ENCODE assay signal across 8 cellular contexts in the genomic region with DNA sequence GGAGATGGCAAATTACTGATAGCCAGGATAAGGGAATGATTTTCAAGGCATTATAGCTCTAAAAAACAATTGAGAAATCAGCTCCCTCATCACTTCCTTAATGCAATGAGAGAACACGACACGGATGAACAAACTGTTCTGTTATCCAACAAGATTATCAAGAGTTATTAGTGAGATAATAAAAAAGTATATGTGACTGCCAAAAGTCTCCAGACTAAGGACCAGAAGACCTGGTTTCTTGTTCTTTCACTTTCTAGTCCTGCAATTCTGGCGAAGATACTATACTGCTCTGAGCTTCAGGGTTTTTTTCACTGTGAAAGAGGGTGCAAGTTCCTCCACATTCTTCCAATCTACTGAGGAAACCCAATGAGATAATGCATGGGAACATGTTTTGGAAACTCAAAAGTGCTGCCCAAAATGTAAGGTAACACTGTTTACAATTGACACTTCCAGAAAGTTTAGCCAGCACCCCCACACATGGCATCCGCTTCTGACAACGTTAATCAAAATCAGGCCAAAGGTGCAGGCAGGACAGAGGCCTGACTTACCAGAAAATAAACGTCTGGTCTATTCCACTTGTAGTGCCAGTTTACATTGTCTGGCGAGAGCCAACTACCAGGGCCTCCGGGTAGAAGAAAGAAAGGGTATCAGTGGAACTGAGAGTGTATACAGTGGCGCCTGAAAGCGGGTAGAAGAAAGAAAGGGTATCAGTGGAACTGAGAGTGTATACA. TPM values are rescaled to one million over a fixed set of nuclear protein-coding genes. Genes with fewer than 3 reads are reported as not detected.
A peak's percentile ranks its signal among the peaks of the same experiment; 100 is the strongest.
DNase-seq lines count a peak whose midpoint lies in the region; ATAC-seq and TF ChIP-seq lines count a peak whose summit lies in the region.

No MANE protein-coding gene starts in this region.

- peak; percentile 21 for ATAC-seq in left lobe of liver
- no peak for ATAC-seq in thoracic aorta (ENCODE audit: insufficient number of reproducible peaks, low FRiP score, low read depth)
- ATAC-seq in HG03354 (IDR thresholded peaks at IDR 0.05; ENCODE audit: poor library complexity, severe bottlenecking, unreplicated experiment): no peak

- H3K9me3 ChIP-seq in thoracic aorta: no peaks in the 10 kb centered on the region

- H3K27me3 ChIP-seq in thoracic aorta (replicated peaks; ENCODE audit: insufficient read depth): no peaks in the 10 kb centered on the region

- no peaks in the 10 kb centered on the region for H3K9me3 Mint-ChIP-seq in activated CD4-positive, alpha-beta T cell treated with anti-CD3 and anti-CD28 coated beads, Interleukin-2, amount 10 ng/mL, durations not matched to agents 24 days and 14 days
- no peaks in the 10 kb centered on the region for H3K9me3 Mint-ChIP-seq in activated T-helper 1 cell treated with anti-CD3 and anti-CD28 coated beads, Interleukin-12 subunit alpha, Interleukin-12 subunit beta, Interleukin-2, Interleukin-4 antibody, amounts not matched to agents 30 ng/mL and 10 ng/mL and 1 ng/mL, durations not matched to agents 14 hours and 24 hours and 36 hours

- no peaks in the 10 kb centered on the region for H3K36me3 ChIP-seq in thoracic aorta

- H3K4me1 ChIP-seq in thoracic aorta (ENCODE audit: control insufficient read depth in 1 of 2, low read depth in 2 of 2): peaks cover 0 to 20% of the 10 kb centered on the region in 2 donors

- intact Hi-C loops in activated CD4-positive, alpha-beta T cell treated with anti-CD3 and anti-CD28 coated beads, Interleukin-2, amount 10 ng/mL, durations not matched to agents 24 days and 14 days (cut with micrococcal nuclease): loop anchor here (1.0 kb wide), 1 partner anchor 22 kb away; no protein-coding TSS in a partner anchor
- intact Hi-C loops in activated T-helper 1 cell treated with anti-CD3 and anti-CD28 coated beads, Interleukin-12 subunit alpha, Interleukin-12 subunit beta, Interleukin-2, Interleukin-4 antibody, amounts not matched to agents 30 ng/mL and 10 ng/mL and 1 ng/mL, durations not matched to agents 14 hours and 24 hours and 36 hours (cut with micrococcal nuclease): loop anchor here (2.0 kb wide), 1 partner anchor 16 kb away; no protein-coding TSS in a partner anchor

- peaks cover 26% of the 10 kb centered on the region for H3K36me3 Mint-ChIP-seq in activated CD4-positive, alpha-beta T cell treated with anti-CD3 and anti-CD28 coated beads, Interleukin-2, amount 10 ng/mL, durations not matched to agents 24 days and 14 days (ENCODE audit: low read depth)
- H3K36me3 Mint-ChIP-seq in activated T-helper 1 cell treated with anti-CD3 and anti-CD28 coated beads, Interleukin-12 subunit alpha, Interleukin-12 subunit beta, Interleukin-2, Interleukin-4 antibody, amounts not matched to agents 30 ng/mL and 10 ng/mL and 1 ng/mL, durations not matched to agents 14 hours and 24 hours and 36 hours (ENCODE audit: low read depth): peaks cover 21% of the 10 kb centered on the region

- H3K4me1 Mint-ChIP-seq in activated CD4-positive, alpha-beta T cell treated with anti-CD3 and anti-CD28 coated beads, Interleukin-2, amount 10 ng/mL, durations not matched to agents 24 days and 14 days: peaks cover 26% of the 10 kb centered on the region
- H3K4me1 Mint-ChIP-seq in activated T-helper 1 cell treated with anti-CD3 and anti-CD28 coated beads, Interleukin-12 subunit alpha, Interleukin-12 subunit beta, Interleukin-2, Interleukin-4 antibody, amounts not matched to agents 30 ng/mL and 10 ng/mL and 1 ng/mL, durations not matched to agents 14 hours and 24 hours and 36 hours (ENCODE audit: low read depth): peaks cover 36% of the 10 kb centered on the region

- DNase-seq in activated CD4-positive, alpha-beta T cell treated with anti-CD3 and anti-CD28 coated beads, Interleukin-2, amount 10 ng/mL, durations not matched to agents 24 days and 14 days: peak; percentile 68
- no peak for DNase-seq in activated CD4-positive, alpha-beta T cell treated with anti-CD3 and anti-CD28 coated beads, Interleukin-2, amount 50 U/mL, for 1 hour
- DNase-seq in activated T-helper 1 cell treated with anti-CD3 and anti-CD28 coated beads, Interleukin-12 subunit alpha, Interleukin-12 subunit beta, Interleukin-2, Interleukin-4 antibody, amounts not matched to agents 30 ng/mL and 10 ng/mL and 1 ng/mL, durations not matched to agents 14 hours and 24 hours and 36 hours (ENCODE audit: low spot score): no peak
- no peak for DNase-seq in left lobe of liver (ENCODE audit: low spot score)
- no peak for DNase-seq in thoracic aorta (ENCODE audit: low spot score)
- no peak for DNase-seq in HT-29 (ENCODE audit: low spot score)
- DNase-seq in stimulated activated CD4-positive, alpha-beta T cell treated with anti-CD3 and anti-CD28 coated beads, Interleukin-4, amount 100 ng/mL, for 24 hours: no peak

- H3K27ac Mint-ChIP-seq in activated CD4-positive, alpha-beta T cell treated with anti-CD3 and anti-CD28 coated beads, Interleukin-2, amount 10 ng/mL, durations not matched to agents 24 days and 14 days: peak overlapping the region; percentile 83
- H3K27ac Mint-ChIP-seq in activated T-helper 1 cell treated with anti-CD3 and anti-CD28 coated beads, Interleukin-12 subunit alpha, Interleukin-12 subunit beta, Interleukin-2, Interleukin-4 antibody, amounts not matched to agents 30 ng/mL and 10 ng/mL and 1 ng/mL, durations not matched to agents 14 hours and 24 hours and 36 hours: peak overlapping the region; percentile 70

- H3K4me3 ChIP-seq in thoracic aorta: peak overlapping the region; percentile 90

- H3K27me3 Mint-ChIP-seq in activated CD4-positive, alpha-beta T cell treated with anti-CD3 and anti-CD28 coated beads, Interleukin-2, amount 10 ng/mL, durations not matched to agents 24 days and 14 days: no peaks in the 10 kb centered on the region
- H3K27me3 Mint-ChIP-seq in activated T-helper 1 cell treated with anti-CD3 and anti-CD28 coated beads, Interleukin-12 subunit alpha, Interleukin-12 subunit beta, Interleukin-2, Interleukin-4 antibody, amounts not matched to agents 30 ng/mL and 10 ng/mL and 1 ng/mL, durations not matched to agents 14 hours and 24 hours and 36 hours (ENCODE audit: insufficient read depth): peaks cover 1% of the 10 kb centered on the region

- peak overlapping the region in 1 of 2 donors; percentile 14 for H3K27ac ChIP-seq in thoracic aorta

- H3K4me3 Mint-ChIP-seq in activated CD4-positive, alpha-beta T cell treated with anti-CD3 and anti-CD28 coated beads, Interleukin-2, amount 10 ng/mL, durations not matched to agents 24 days and 14 days: peak overlapping the region; percentile 98
- peak overlapping the region; percentile 69 for H3K4me3 Mint-ChIP-seq in activated T-helper 1 cell treated with anti-CD3 and anti-CD28 coated beads, Interleukin-12 subunit alpha, Interleukin-12 subunit beta, Interleukin-2, Interleukin-4 antibody, amounts not matched to agents 30 ng/mL and 10 ng/mL and 1 ng/mL, durations not matched to agents 14 hours and 24 hours and 36 hours

- TF ChIP-seq CTCF in thoracic aorta (IDR thresholded peaks at IDR 0.05): no peak

RNA-seq across cellular contexts. Expression of gene KANK1, which starts 35.6 kb away (rescaled TPM):
- total RNA-seq in activated CD4-positive, alpha-beta T cell treated with anti-CD3 and anti-CD28 coated beads, Interleukin-2, amount 10 ng/mL, durations not matched to agents 24 days and 14 days: 2.5 and 2.8 TPM in 2 replicates
- 2.0 and 3.1 TPM in 2 replicates for total RNA-seq in activated T-helper 1 cell treated with anti-CD3 and anti-CD28 coated beads, Interleukin-12 subunit alpha, Interleukin-12 subunit beta, Interleukin-2, Interleukin-4 antibody, amounts not matched to agents 30 ng/mL and 10 ng/mL and 1 ng/mL, durations not matched to agents 14 hours and 24 hours and 36 hours
- total RNA-seq in left lobe of liver: 66.4 TPM
- 100 to 1,000 TPM; 175 to 231 TPM for total RNA-seq in thoracic aorta
- total RNA-seq in HT-29 (2014; rRNA removed; shearing (Covaris generic)): 19.3 and 22.0 TPM in 2 replicates
